In genomic region chr15:96893159-96893906, GRCh38 we compare ENCODE assay signal across 8 cellular contexts.
A peak's percentile ranks its signal among the peaks of the same experiment; 100 is the strongest.
DNase-seq lines count a peak whose midpoint lies in the region; ATAC-seq and TF ChIP-seq lines count a peak whose summit lies in the region.

No MANE protein-coding gene starts in this region.

- H3K27me3 ChIP-seq in osteoblast (ENCODE audit: insufficient read depth, low read length) = no peaks in the 10 kb centered on the region

- no peaks in the 10 kb centered on the region for H3K36me3 ChIP-seq in osteoblast (ENCODE audit: insufficient read depth, low read length)

- no peak overlapping the region for H2AFZ ChIP-seq in osteoblast (ENCODE audit: low read length)

- H3K27ac ChIP-seq in coronary artery (no peak overlapping the region), osteoblast (ENCODE audit: low read depth, low read length) (no peak overlapping the region)

- H3K79me2 ChIP-seq in osteoblast (ENCODE audit: insufficient read depth, low read length) = no peaks in the 10 kb centered on the region

- TF ChIP-seq CTCF in coronary artery (IDR thresholded peaks at IDR 0.05) (peak; percentile 53), osteoblast (IDR thresholded peaks at IDR 0.05; ENCODE audit: extremely low read depth, low read depth, low read length) (peak; percentile 15)

- H3K4me1 ChIP-seq in osteoblast (ENCODE audit: insufficient read depth, low read length) = no peaks in the 10 kb centered on the region

- DNase-seq in NCI-H2107 treated with DMSO at 0.1 percent for 48 hours (lab: John Stamatoyannopoulos, UW; ENCODE audit: unreplicated experiment) = peak; percentile 59
- DNase-seq in NCI-H2107 (lab: John Stamatoyannopoulos, UW) = no peak
- peak; percentile 30 for DNase-seq in NCI-H460 (ENCODE audit: extremely low read depth, low read depth)
- DNase-seq in coronary artery (ENCODE audit: low spot score) = no peak
- no peak for DNase-seq in osteoblast (ENCODE audit: insufficient read length, low spot score, missing footprints)
- DNase-seq in dedifferentiated amniotic fluid mesenchymal stem cell (ENCODE audit: extremely low spot score) = no peak
- DNase-seq in activated CD8-positive, alpha-beta memory T cell treated with anti-CD3 and anti-CD28 coated beads for 24 hours = no peak

- ATAC-seq in GM21825 (IDR thresholded peaks at IDR 0.05; ENCODE audit: unreplicated experiment) = no peak

- no peaks in the 10 kb centered on the region for H4K20me1 ChIP-seq in osteoblast (ENCODE audit: insufficient read depth, low read length)

- H3K9me3 ChIP-seq in osteoblast (ENCODE audit: low read depth, low read length) = no peaks in the 10 kb centered on the region

- H3K4me3 ChIP-seq in coronary artery = peak overlapping the region; percentile 26
- no peak overlapping the region for H3K4me3 ChIP-seq in osteoblast (ENCODE audit: insufficient read depth, low read length)

- no peak overlapping the region for H3K4me2 ChIP-seq in osteoblast (ENCODE audit: insufficient read depth, low read length)

Comparison
In these comparisons a context has a peak if more than half of its experiments do, and no peak if none do; other contexts are left out.
1. DNase-seq: peak in NCI-H2107 treated with DMSO at 0.1 percent for 48 hours (single experiment) and NCI-H460 (single experiment); none in NCI-H2107 (single experiment), coronary artery (single experiment), osteoblast (single experiment), dedifferentiated amniotic fluid mesenchymal stem cell (single experiment) and activated CD8-positive, alpha-beta memory T cell treated with anti-CD3 and anti-CD28 coated beads for 24 hours (single experiment).